ENCODE assay signal across 1 cellular context in genomic region chr10:97297556-97298222, GRCh38.
TF ChIP-seq lines count a peak whose summit lies in the region.

No MANE protein-coding gene starts in this region.

TF ChIP-seq in GM23338, 12 proteins besides CTCF, POLR2A, EP300 and RAD21 (continued from another document):
- no peak for TF ChIP-seq REST (IDR thresholded peaks at IDR 0.05; ENCODE audit: unreplicated experiment)
- no peak for TF ChIP-seq NANOG (IDR thresholded peaks at IDR 0.05; ENCODE audit: borderline replicate concordance)
- TF ChIP-seq JUNB (IDR thresholded peaks at IDR 0.05; ENCODE audit: unreplicated experiment) = no peak
- TF ChIP-seq ZNF331 (CRISPR knock-in tag; IDR thresholded peaks at IDR 0.05; ENCODE audit: low read depth) = no peak
- no peak for TF ChIP-seq EZH2phosphoT487 (IDR thresholded peaks at IDR 0.05; ENCODE audit: unreplicated experiment)
- TF ChIP-seq ZNF462 (CRISPR knock-in tag; IDR thresholded peaks at IDR 0.05) = no peak
- no peak for TF ChIP-seq EZH2 (IDR thresholded peaks at IDR 0.05; ENCODE audit: low read depth, unreplicated experiment)
